ENCODE assay signal across 18 cellular contexts in the genomic region with DNA sequence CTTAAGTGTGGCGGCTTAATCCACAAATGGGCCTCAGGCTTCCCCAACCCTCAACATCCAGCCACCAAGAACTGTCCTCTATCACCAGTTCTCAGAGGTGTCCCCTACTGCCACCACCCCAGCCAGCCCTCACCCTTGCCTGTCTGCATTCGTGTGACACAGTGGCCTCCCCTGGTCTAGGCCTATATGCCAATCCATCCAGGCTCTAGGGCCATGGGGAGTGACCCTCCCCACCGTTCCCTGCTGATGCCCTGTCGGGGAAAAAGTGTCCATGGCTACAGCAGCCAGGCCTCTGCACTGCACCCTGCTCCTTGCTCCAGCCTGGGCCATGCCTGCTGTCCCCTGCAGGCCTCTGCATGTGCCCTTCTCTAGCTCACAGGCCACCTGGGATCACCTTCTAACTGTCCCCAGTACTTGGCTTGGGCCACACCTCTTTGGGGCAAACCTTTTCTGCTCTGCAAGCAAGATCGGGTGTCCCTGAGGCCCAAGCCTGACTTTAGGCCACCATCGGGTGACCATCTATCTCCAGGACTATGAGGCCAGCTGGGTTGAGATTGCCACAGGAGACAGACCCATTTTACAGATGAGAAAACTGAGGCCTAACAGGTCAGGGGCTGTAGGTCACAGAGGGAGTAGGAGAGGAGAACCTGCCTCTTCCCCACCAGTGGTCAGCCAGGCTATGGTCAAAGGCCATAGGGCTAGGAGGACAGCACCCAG.
"Had no signal": no experiment of that assay in that cellular context is flagged by ENCODE, and none has a peak within 500 bp of the region (broad histone marks: within the 10 kb centered on the region; RNA-seq: fewer than 3 reads in every experiment).

No MANE protein-coding gene starts in this region.

- H3K4me1 ChIP-seq: breast epithelium, esophagus muscularis mucosa, foreskin keratinocyte, heart left ventricle, left ventricle myocardium inferior, pancreas, psoas muscle, uterus had no signal

- H3K27ac Mint-ChIP-seq: activated CD4-positive, alpha-beta T cell treated with anti-CD3 and anti-CD28 coated beads for 36 hours; activated naive CD4-positive, alpha-beta T cell treated with anti-CD3 and anti-CD28 coated beads, Interleukin-2, amount 50 U/mL, for 72 hours; dendritic cell treated with granulocyte-macrophage colony-stimulating factor and Interleukin-4, amounts not matched to agents 40 ng/mL and 50 ng/mL, for 4 days had no signal

- H3K27me3 Mint-ChIP-seq: activated CD4-positive, alpha-beta T cell treated with anti-CD3 and anti-CD28 coated beads for 36 hours; central memory CD8-positive, alpha-beta T cell had no signal

- H3K9me3 ChIP-seq: breast epithelium, esophagus muscularis mucosa, heart left ventricle, left ventricle myocardium inferior, pancreas, psoas muscle, thoracic aorta, uterus had no signal

- H3K4me1 Mint-ChIP-seq: activated CD4-positive, alpha-beta T cell treated with anti-CD3 and anti-CD28 coated beads for 36 hours had no signal

- H3K9me3 Mint-ChIP-seq: activated naive CD4-positive, alpha-beta T cell treated with anti-CD3 and anti-CD28 coated beads, Interleukin-2, amount 50 U/mL, for 72 hours; central memory CD8-positive, alpha-beta T cell; dendritic cell treated with granulocyte-macrophage colony-stimulating factor and Interleukin-4, amounts not matched to agents 40 ng/mL and 50 ng/mL, for 4 days had no signal

- DNase-seq: activated CD4-positive, alpha-beta T cell treated with anti-CD3 and anti-CD28 coated beads for 36 hours; activated CD4-positive, CD25-positive, alpha-beta regulatory T cell; foreskin keratinocyte; heart left ventricle; left ventricle myocardium inferior; nucleus accumbens; psoas muscle; stimulated activated naive CD4-positive, alpha-beta T cell treated with Interleukin-2 at 50 U/mL for 16 hours; trophoblast cell; uterus had no signal

- H3K4me3 ChIP-seq: breast epithelium, esophagus muscularis mucosa, heart left ventricle, left ventricle myocardium inferior, lung, pancreas, psoas muscle, thoracic aorta, uterus had no signal

- H3K27me3 ChIP-seq: foreskin keratinocyte, uterus had no signal

- H3K4me3 Mint-ChIP-seq: activated CD4-positive, alpha-beta T cell treated with anti-CD3 and anti-CD28 coated beads for 36 hours; central memory CD8-positive, alpha-beta T cell; dendritic cell treated with granulocyte-macrophage colony-stimulating factor and Interleukin-4, amounts not matched to agents 40 ng/mL and 50 ng/mL, for 4 days had no signal

- H3K36me3 ChIP-seq: breast epithelium, esophagus muscularis mucosa, heart left ventricle, left ventricle myocardium inferior, pancreas, thoracic aorta, uterus had no signal

- H3K27ac ChIP-seq: breast epithelium, esophagus muscularis mucosa, foreskin keratinocyte, heart left ventricle, left ventricle myocardium inferior, pancreas, psoas muscle, thoracic aorta, uterus had no signal

- ATAC-seq: activated CD4-positive, alpha-beta T cell treated with anti-CD3 and anti-CD28 coated beads for 36 hours; activated naive CD4-positive, alpha-beta T cell treated with anti-CD3 and anti-CD28 coated beads, Interleukin-2, amount 50 U/mL, for 72 hours; foreskin keratinocyte; heart left ventricle; pancreas; psoas muscle had no signal
